Comparison of ENCODE assay signal across 8 cellular contexts in the genomic region with DNA sequence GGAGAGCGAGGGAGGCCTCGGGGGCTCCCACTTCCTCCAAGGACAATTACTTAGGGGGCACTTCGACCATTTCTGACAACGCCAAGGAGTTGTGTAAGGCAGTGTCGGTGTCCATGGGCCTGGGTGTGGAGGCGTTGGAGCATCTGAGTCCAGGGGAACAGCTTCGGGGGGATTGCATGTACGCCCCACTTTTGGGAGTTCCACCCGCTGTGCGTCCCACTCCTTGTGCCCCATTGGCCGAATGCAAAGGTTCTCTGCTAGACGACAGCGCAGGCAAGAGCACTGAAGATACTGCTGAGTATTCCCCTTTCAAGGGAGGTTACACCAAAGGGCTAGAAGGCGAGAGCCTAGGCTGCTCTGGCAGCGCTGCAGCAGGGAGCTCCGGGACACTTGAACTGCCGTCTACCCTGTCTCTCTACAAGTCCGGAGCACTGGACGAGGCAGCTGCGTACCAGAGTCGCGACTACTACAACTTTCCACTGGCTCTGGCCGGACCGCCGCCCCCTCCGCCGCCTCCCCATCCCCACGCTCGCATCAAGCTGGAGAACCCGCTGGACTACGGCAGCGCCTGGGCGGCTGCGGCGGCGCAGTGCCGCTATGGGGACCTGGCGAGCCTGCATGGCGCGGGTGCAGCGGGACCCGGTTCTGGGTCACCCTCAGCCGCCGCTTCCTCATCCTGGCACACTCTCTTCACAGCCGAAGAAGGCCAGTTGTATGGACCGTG. TPM values are rescaled to one million over a fixed set of nuclear protein-coding genes. Genes with fewer than 3 reads are reported as not detected.
A peak's percentile ranks its signal among the peaks of the same experiment; 100 is the strongest.
DNase-seq lines count a peak whose midpoint lies in the region; ATAC-seq and TF ChIP-seq lines count a peak whose summit lies in the region.

No MANE protein-coding gene starts in this region.

- H3K27me3 ChIP-seq in lower lobe of right lung (ENCODE audit: low read depth) (no peaks in the 10 kb centered on the region), upper lobe of right lung (no peaks in the 10 kb centered on the region)

- peak; percentile 49 to 79 for ATAC-seq in lower lobe of right lung
- ATAC-seq in upper lobe of right lung, result peak; percentile 74
- no peak for ATAC-seq in activated CD8-positive, alpha-beta memory T cell treated with anti-CD3 and anti-CD28 coated beads, Interleukin-2, amount 10 ng/mL, durations not matched to agents 7 days and 5 days
- ATAC-seq in GM19328 (IDR thresholded peaks at IDR 0.05; ENCODE audit: unreplicated experiment), result no peak

- peak; percentile 45 for DNase-seq in activated CD4-positive, alpha-beta T cell treated with anti-CD3 and anti-CD28 coated beads, Interleukin-2, amount 10 ng/mL, durations not matched to agents 24 days and 14 days
- DNase-seq in activated CD4-positive, alpha-beta T cell treated with anti-CD3 and anti-CD28 coated beads, Interleukin-2, amount 10 ng/mL, durations not matched to agents 7 days and 5 days, result no peak
- DNase-seq in coronary artery (ENCODE audit: low spot score) (peak; percentile 73), lower lobe of right lung (peak; percentile 48), upper lobe of right lung (peak; percentile 64), NCI-H2081 treated with DMSO at 0.1 percent for 48 hours (lab: John Stamatoyannopoulos, UW) (no peak)
- no peak for DNase-seq in activated CD8-positive, alpha-beta memory T cell treated with anti-CD3 and anti-CD28 coated beads, Interleukin-2, amount 10 ng/mL, durations not matched to agents 7 days and 5 days

- H3K27ac Mint-ChIP-seq in activated CD4-positive, alpha-beta T cell treated with anti-CD3 and anti-CD28 coated beads, Interleukin-2, amount 10 ng/mL, durations not matched to agents 24 days and 14 days, result no peak overlapping the region
- no peak overlapping the region for H3K27ac Mint-ChIP-seq in activated CD4-positive, alpha-beta T cell treated with anti-CD3 and anti-CD28 coated beads, Interleukin-2, amount 10 ng/mL, durations not matched to agents 7 days and 5 days
- no peak overlapping the region for H3K27ac Mint-ChIP-seq in activated CD8-positive, alpha-beta memory T cell treated with anti-CD3 and anti-CD28 coated beads, Interleukin-2, amount 10 ng/mL, durations not matched to agents 7 days and 5 days

- H3K9me3 ChIP-seq in lower lobe of right lung (no peaks in the 10 kb centered on the region), upper lobe of right lung (no peaks in the 10 kb centered on the region)

- POLR2A ChIA-PET in activated CD4-positive, alpha-beta T cell treated with anti-CD3 and anti-CD28 coated beads, Interleukin-2, amount 10 ng/mL, durations not matched to agents 7 days and 5 days (lab: Charles Lee), result no interaction called here

- H3K27me3 Mint-ChIP-seq in activated CD4-positive, alpha-beta T cell treated with anti-CD3 and anti-CD28 coated beads, Interleukin-2, amount 10 ng/mL, durations not matched to agents 24 days and 14 days, result peaks cover 38% of the 10 kb centered on the region
- H3K27me3 Mint-ChIP-seq in activated CD4-positive, alpha-beta T cell treated with anti-CD3 and anti-CD28 coated beads, Interleukin-2, amount 10 ng/mL, durations not matched to agents 7 days and 5 days, result peaks cover 37% of the 10 kb centered on the region
- peaks cover 26% of the 10 kb centered on the region for H3K27me3 Mint-ChIP-seq in activated CD8-positive, alpha-beta memory T cell treated with anti-CD3 and anti-CD28 coated beads, Interleukin-2, amount 10 ng/mL, durations not matched to agents 7 days and 5 days

- H3K36me3 Mint-ChIP-seq in activated CD4-positive, alpha-beta T cell treated with anti-CD3 and anti-CD28 coated beads, Interleukin-2, amount 10 ng/mL, durations not matched to agents 24 days and 14 days (ENCODE audit: low read depth), result no peaks in the 10 kb centered on the region
- H3K36me3 Mint-ChIP-seq in activated CD4-positive, alpha-beta T cell treated with anti-CD3 and anti-CD28 coated beads, Interleukin-2, amount 10 ng/mL, durations not matched to agents 7 days and 5 days (ENCODE audit: low read depth), result no peaks in the 10 kb centered on the region
- H3K36me3 Mint-ChIP-seq in activated CD8-positive, alpha-beta memory T cell treated with anti-CD3 and anti-CD28 coated beads, Interleukin-2, amount 10 ng/mL, durations not matched to agents 7 days and 5 days, result no peaks in the 10 kb centered on the region

- CTCF ChIA-PET in activated CD4-positive, alpha-beta T cell treated with anti-CD3 and anti-CD28 coated beads, Interleukin-2, amount 10 ng/mL, durations not matched to agents 7 days and 5 days (lab: Charles Lee), result no interaction called here
- CTCF ChIA-PET in activated CD8-positive, alpha-beta memory T cell treated with anti-CD3 and anti-CD28 coated beads, Interleukin-2, amount 10 ng/mL, durations not matched to agents 7 days and 5 days (lab: Charles Lee), result interaction anchor here (0.6 kb wide), 1 partner anchor 1002 kb away, joined by 4 read pairs; no protein-coding TSS in a partner anchor

- H3K4me3 Mint-ChIP-seq in activated CD4-positive, alpha-beta T cell treated with anti-CD3 and anti-CD28 coated beads, Interleukin-2, amount 10 ng/mL, durations not matched to agents 24 days and 14 days, result peak overlapping the region; percentile 17
- no peak overlapping the region for H3K4me3 Mint-ChIP-seq in activated CD4-positive, alpha-beta T cell treated with anti-CD3 and anti-CD28 coated beads, Interleukin-2, amount 10 ng/mL, durations not matched to agents 7 days and 5 days
- H3K4me3 Mint-ChIP-seq in activated CD8-positive, alpha-beta memory T cell treated with anti-CD3 and anti-CD28 coated beads, Interleukin-2, amount 10 ng/mL, durations not matched to agents 7 days and 5 days, result no peak overlapping the region

- TF ChIP-seq CTCF in coronary artery (IDR thresholded peaks at IDR 0.05) (no peak), lower lobe of right lung (IDR thresholded peaks at IDR 0.05) (no peak), upper lobe of right lung (IDR thresholded peaks at IDR 0.05) (no peak)

- H3K4me1 ChIP-seq in lower lobe of right lung (no peaks in the 10 kb centered on the region), upper lobe of right lung (no peaks in the 10 kb centered on the region)

- H3K4me1 Mint-ChIP-seq in activated CD4-positive, alpha-beta T cell treated with anti-CD3 and anti-CD28 coated beads, Interleukin-2, amount 10 ng/mL, durations not matched to agents 24 days and 14 days, result no peaks in the 10 kb centered on the region
- H3K4me1 Mint-ChIP-seq in activated CD4-positive, alpha-beta T cell treated with anti-CD3 and anti-CD28 coated beads, Interleukin-2, amount 10 ng/mL, durations not matched to agents 7 days and 5 days, result no peaks in the 10 kb centered on the region
- no peaks in the 10 kb centered on the region for H3K4me1 Mint-ChIP-seq in activated CD8-positive, alpha-beta memory T cell treated with anti-CD3 and anti-CD28 coated beads, Interleukin-2, amount 10 ng/mL, durations not matched to agents 7 days and 5 days

- H3K4me3 ChIP-seq in coronary artery, result peak overlapping the region; percentile 80
- H3K4me3 ChIP-seq in lower lobe of right lung, result peak overlapping the region; percentile 50
- H3K4me3 ChIP-seq in upper lobe of right lung, result peak overlapping the region; percentile 45

- H3K9me3 Mint-ChIP-seq in activated CD4-positive, alpha-beta T cell treated with anti-CD3 and anti-CD28 coated beads, Interleukin-2, amount 10 ng/mL, durations not matched to agents 24 days and 14 days, result no peaks in the 10 kb centered on the region
- no peaks in the 10 kb centered on the region for H3K9me3 Mint-ChIP-seq in activated CD4-positive, alpha-beta T cell treated with anti-CD3 and anti-CD28 coated beads, Interleukin-2, amount 10 ng/mL, durations not matched to agents 7 days and 5 days
- no peaks in the 10 kb centered on the region for H3K9me3 Mint-ChIP-seq in activated CD8-positive, alpha-beta memory T cell treated with anti-CD3 and anti-CD28 coated beads, Interleukin-2, amount 10 ng/mL, durations not matched to agents 7 days and 5 days (ENCODE audit: low read depth)

- intact Hi-C loops in activated CD4-positive, alpha-beta T cell treated with anti-CD3 and anti-CD28 coated beads, Interleukin-2, amount 10 ng/mL, durations not matched to agents 24 days and 14 days (cut with micrococcal nuclease), result no loop called here
- intact Hi-C loops in lower lobe of right lung (cut with DNase I) (no loop called here), upper lobe of right lung (cut with DNase I) (no loop called here)

- no peaks in the 10 kb centered on the region for H3K36me3 ChIP-seq in lower lobe of right lung
- H3K36me3 ChIP-seq in upper lobe of right lung, result no peaks in the 10 kb centered on the region

- H3K27ac ChIP-seq in coronary artery (peak overlapping the region in 1 of 2 donors; percentile 87), lower lobe of right lung (no peak overlapping the region), upper lobe of right lung (no peak overlapping the region)

RNA-seq across cellular contexts. Expression of a gene that starts 2.1 kb away (rescaled TPM):
- 0.05 TPM in 1 of 2 replicates, not detected in the other for total RNA-seq in activated CD4-positive, alpha-beta T cell treated with anti-CD3 and anti-CD28 coated beads, Interleukin-2, amount 10 ng/mL, durations not matched to agents 24 days and 14 days
- not detected for total RNA-seq in activated CD4-positive, alpha-beta T cell treated with anti-CD3 and anti-CD28 coated beads, Interleukin-2, amount 10 ng/mL, durations not matched to agents 7 days and 5 days
- total RNA-seq in lower lobe of right lung (5.0 TPM), upper lobe of right lung (5.3 TPM)
- total RNA-seq in activated CD8-positive, alpha-beta memory T cell treated with anti-CD3 and anti-CD28 coated beads, Interleukin-2, amount 10 ng/mL, durations not matched to agents 7 days and 5 days, result under 1 TPM in 1 of 2 experiments, not detected in 1; 0.06 TPM

Comparison
In these comparisons a context has a peak if more than half of its experiments do, and no peak if none do; other contexts are left out.
1. DNase-seq: peak in activated CD4-positive, alpha-beta T cell treated with anti-CD3 and anti-CD28 coated beads, Interleukin-2, amount 10 ng/mL, durations not matched to agents 24 days and 14 days (single experiment), coronary artery (single experiment), lower lobe of right lung (single experiment) and upper lobe of right lung (single experiment); none in activated CD4-positive, alpha-beta T cell treated with anti-CD3 and anti-CD28 coated beads, Interleukin-2, amount 10 ng/mL, durations not matched to agents 7 days and 5 days (single experiment), activated CD8-positive, alpha-beta memory T cell treated with anti-CD3 and anti-CD28 coated beads, Interleukin-2, amount 10 ng/mL, durations not matched to agents 7 days and 5 days (single experiment) and NCI-H2081 treated with DMSO at 0.1 percent for 48 hours (single experiment).
2. ATAC-seq: peak in lower lobe of right lung (2 of 2) and upper lobe of right lung (single experiment); none in activated CD8-positive, alpha-beta memory T cell treated with anti-CD3 and anti-CD28 coated beads, Interleukin-2, amount 10 ng/mL, durations not matched to agents 7 days and 5 days (single experiment) and GM19328 (single experiment).
3. Peak in every context shown above with its lines, with median percentiles within 50 percentile points of each other: H3K4me3 ChIP-seq.